ENCODE assay signal across 14 cellular contexts in the genomic region with DNA sequence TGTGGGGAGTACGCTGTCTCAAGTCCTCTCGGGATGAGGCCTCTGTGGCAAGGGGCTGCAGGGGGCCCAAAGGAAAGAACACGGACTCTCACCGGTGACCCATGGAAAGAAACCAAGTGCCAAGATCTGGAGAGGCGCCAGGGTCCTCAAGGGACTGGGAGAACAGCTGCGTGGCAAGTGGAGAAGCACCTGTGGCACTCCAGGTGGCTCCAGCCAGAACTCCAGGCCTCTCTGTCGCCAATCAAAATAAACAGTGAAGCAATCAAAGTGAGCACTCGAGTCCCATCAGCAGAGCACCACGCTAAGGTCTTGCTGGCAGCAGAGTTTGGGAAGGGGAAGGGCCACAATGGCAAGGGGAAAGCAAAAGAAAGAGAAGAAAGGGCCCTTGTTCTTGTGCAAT. TPM values are rescaled to one million over a fixed set of nuclear protein-coding genes. Genes with fewer than 3 reads are reported as not detected.
A peak's percentile ranks its signal among the peaks of the same experiment; 100 is the strongest.
DNase-seq lines count a peak whose midpoint lies in the region; TF ChIP-seq lines count a peak whose summit lies in the region.
"Had no signal": no experiment of that assay in that cellular context is flagged by ENCODE, and none has a peak within 500 bp of the region (broad histone marks: within the 10 kb centered on the region; RNA-seq: fewer than 3 reads in every experiment).

No MANE protein-coding gene starts in this region.

- H3K9me3 Mint-ChIP-seq in CD14-positive monocyte = no peaks in the 10 kb centered on the region

- CTCF ChIA-PET in mammary epithelial cell (lab: Charles Lee; ENCODE audit: low non-redundant PET) = no interaction called here

- WGBS in mammary epithelial cell (ENCODE audit: low coverage, missing lambda C conversion rate) = 96% methylated on average over 6 of the region's 9 CpGs
- WGBS in thyroid gland, 2 donors = 31 to 58% methylated on average over 7 to 9 of the region's 9 CpGs

- TF ChIP-seq POLR2A in breast epithelium (IDR thresholded peaks at IDR 0.05) = no peak
- peak in 1 of 2 donors; percentile 28 for TF ChIP-seq POLR2A in thyroid gland (IDR thresholded peaks at IDR 0.05)

- H3K36me3 Mint-ChIP-seq in CD14-positive monocyte = no peaks in the 10 kb centered on the region

- H3K9ac ChIP-seq in mammary epithelial cell (ENCODE audit: insufficient read depth, low read length) = no peak overlapping the region

- H3K27ac ChIP-seq in breast epithelium = peak overlapping the region; percentile 90 to 92
- H3K27ac ChIP-seq in mammary epithelial cell (ENCODE audit: insufficient read depth, low read depth, low read length) = no peak overlapping the region
- peak overlapping the region; percentile 73 to 83 (median 81) for H3K27ac ChIP-seq in thyroid gland
- H3K27ac ChIP-seq: body of pancreas had no signal

- dilution Hi-C loops in mammary epithelial cell (cut with HindIII; ENCODE audit: low sequenced_read_pairs) = no loop called here

- no peaks in the 10 kb centered on the region for H3K27me3 ChIP-seq in breast epithelium
- no peaks in the 10 kb centered on the region for H3K27me3 ChIP-seq in mammary epithelial cell (ENCODE audit: insufficient read depth, low read length)
- no peaks in the 10 kb centered on the region for H3K27me3 ChIP-seq in thyroid gland
- H3K27me3 ChIP-seq: body of pancreas, MG63 had no signal

- DNase-seq in breast epithelium (ENCODE audit: low spot score in 2 of 2) (no peak), mammary epithelial cell (no peak), NCI-H2107 treated with DMSO at 0.1 percent for 48 hours (lab: John Stamatoyannopoulos, UW; ENCODE audit: unreplicated experiment) (peak; percentile 98), SHP77 treated with DMSO at 0.1 percent for 48 hours (lab: John Stamatoyannopoulos, UW) (peak; percentile 69), thyroid gland (peak; percentile 98 to 99), Ammon's horn (ENCODE audit: low spot score) (no peak), CD14-positive monocyte (ENCODE audit: low spot score) (no peak), GOT3 (lab: John Stamatoyannopoulos, UW) (no peak)
- DNase-seq: ACHN; activated CD4-positive, CD25-positive, alpha-beta regulatory T cell; head of caudate nucleus; MG63; nucleus accumbens had no signal

- peak in 1 of 3 donors; percentile 13 for TF ChIP-seq CTCF in breast epithelium (IDR thresholded peaks at IDR 0.05)
- no peak for TF ChIP-seq CTCF in mammary epithelial cell (conservative IDR thresholded peaks at IDR 0.05 in 1 of 2, IDR thresholded peaks at IDR 0.05 in 1 of 2; ENCODE audit: extremely low read depth in 1 of 2, insufficient read depth in 1 of 2, low read depth in 1 of 2, low read length in 2 of 2)
- peak in 1 of 6 experiments; percentile 31 for TF ChIP-seq CTCF in thyroid gland (IDR thresholded peaks at IDR 0.05)
- no peak for TF ChIP-seq CTCF in CD14-positive monocyte (IDR thresholded peaks at IDR 0.05)

- BruUV-seq in mammary epithelial cell (replicated peaks; lab: Mats Ljungman, UMichigan) = no TSS peak

- H2AFZ ChIP-seq in mammary epithelial cell (ENCODE audit: low read depth, low read length) = no peak overlapping the region

- in situ Hi-C loops in mammary epithelial cell (cut with MboI; ENCODE audit: low sequenced_read_pairs in 2 of 2) = no loop called here

- no peak overlapping the region for H3K4me2 ChIP-seq in mammary epithelial cell (ENCODE audit: insufficient read depth, low read depth, low read length)

- H3K4me1 Mint-ChIP-seq in CD14-positive monocyte = peaks cover 22% of the 10 kb centered on the region

- no peak overlapping the region for H3K27ac Mint-ChIP-seq in CD14-positive monocyte

- no peak overlapping the region for H3K4me3 ChIP-seq in breast epithelium
- no peak overlapping the region for H3K4me3 ChIP-seq in mammary epithelial cell (replicated peaks in 1 of 3; ENCODE audit: insufficient read depth in 1 of 3, low read depth in 2 of 3, low read length in 3 of 3)
- no peak overlapping the region for H3K4me3 ChIP-seq in thyroid gland (replicated peaks in 1 of 3)
- H3K4me3 ChIP-seq: body of pancreas, MG63 had no signal

- H3K4me1 ChIP-seq in breast epithelium (peaks cover 5 to 8% of the 10 kb centered on the region in 2 donors), mammary epithelial cell (ENCODE audit: insufficient read depth, low read length) (no peaks in the 10 kb centered on the region), thyroid gland (peaks cover 80 to 84% of the 10 kb centered on the region in 2 donors)
- H3K4me1 ChIP-seq: body of pancreas had no signal

- H3K36me3 ChIP-seq in breast epithelium (no peaks in the 10 kb centered on the region), mammary epithelial cell (ENCODE audit: insufficient read depth, low read length) (no peaks in the 10 kb centered on the region), thyroid gland (no peaks in the 10 kb centered on the region)
- H3K36me3 ChIP-seq: MG63 had no signal

- no peaks in the 10 kb centered on the region for H4K20me1 ChIP-seq in mammary epithelial cell (ENCODE audit: insufficient read depth, low read length)

- intact Hi-C loops in breast epithelium (cut with DNase I; ENCODE audit: low total_unique reads) = no loop called here
- intact Hi-C loops in mammary epithelial cell (cut with micrococcal nuclease) = loop anchor here (5.0 kb wide), 1 partner anchor 37 kb away; no protein-coding TSS in a partner anchor
- intact Hi-C loops in thyroid gland (cut with DNase I) = no loop called here
- intact Hi-C loops in CD14-positive monocyte (cut with micrococcal nuclease) = no loop called here

- H3K9me3 ChIP-seq in breast epithelium (no peaks in the 10 kb centered on the region), mammary epithelial cell (replicated peaks; ENCODE audit: insufficient read depth, low read length) (no peaks in the 10 kb centered on the region), thyroid gland (no peaks in the 10 kb centered on the region)
- H3K9me3 ChIP-seq: body of pancreas, MG63 had no signal

- H3K79me2 ChIP-seq in mammary epithelial cell (ENCODE audit: insufficient read depth, low read length) = no peaks in the 10 kb centered on the region

- no peak overlapping the region for H3K4me3 Mint-ChIP-seq in CD14-positive monocyte

- H3K27me3 Mint-ChIP-seq in CD14-positive monocyte (ENCODE audit: low read depth in 3 of 3) = no peaks in the 10 kb centered on the region

RNA-seq across cellular contexts. Expression of a gene that starts 54.7 kb away (rescaled TPM):
- 10 to 100 TPM; 41.3 to 82.5 (median 43.6) TPM for total RNA-seq in breast epithelium
- 1 to 10 TPM in 1 of 2 donors, under 1 TPM in 1; 0.83 to 1.6 TPM for total RNA-seq in mammary epithelial cell
- polyA plus RNA-seq in mammary epithelial cell = 0.37 TPM
- 0.67 TPM for polyA minus RNA-seq in mammary epithelial cell
- 100 to 1,000 TPM; 108 to 163 (median 115) TPM for total RNA-seq in thyroid gland
- polyA plus RNA-seq in CD14-positive monocyte = 1 to 10 TPM in 1 of 2 donors, under 1 TPM in 1; 0.58 to 1.1 TPM

Comparison
In these comparisons a context has a peak if more than half of its experiments do, and no peak if none do; other contexts are left out.
1. RNA of a gene that starts 54.7 kb away (total RNA-seq): 108 to 163 TPM in thyroid gland and 41.3 to 82.5 TPM in breast epithelium; 0.83 to 1.6 TPM in mammary epithelial cell; every median in the first group is over 10 times any median in the second.
2. DNase-seq: peak in NCI-H2107 treated with DMSO at 0.1 percent for 48 hours (single experiment), SHP77 treated with DMSO at 0.1 percent for 48 hours (single experiment) and thyroid gland (2 of 2); none in breast epithelium (0 of 2), mammary epithelial cell (single experiment), Ammon's horn (single experiment), CD14-positive monocyte (single experiment) and GOT3 (single experiment).